12 cellular contexts compared by ENCODE assay signal in the genomic region with DNA sequence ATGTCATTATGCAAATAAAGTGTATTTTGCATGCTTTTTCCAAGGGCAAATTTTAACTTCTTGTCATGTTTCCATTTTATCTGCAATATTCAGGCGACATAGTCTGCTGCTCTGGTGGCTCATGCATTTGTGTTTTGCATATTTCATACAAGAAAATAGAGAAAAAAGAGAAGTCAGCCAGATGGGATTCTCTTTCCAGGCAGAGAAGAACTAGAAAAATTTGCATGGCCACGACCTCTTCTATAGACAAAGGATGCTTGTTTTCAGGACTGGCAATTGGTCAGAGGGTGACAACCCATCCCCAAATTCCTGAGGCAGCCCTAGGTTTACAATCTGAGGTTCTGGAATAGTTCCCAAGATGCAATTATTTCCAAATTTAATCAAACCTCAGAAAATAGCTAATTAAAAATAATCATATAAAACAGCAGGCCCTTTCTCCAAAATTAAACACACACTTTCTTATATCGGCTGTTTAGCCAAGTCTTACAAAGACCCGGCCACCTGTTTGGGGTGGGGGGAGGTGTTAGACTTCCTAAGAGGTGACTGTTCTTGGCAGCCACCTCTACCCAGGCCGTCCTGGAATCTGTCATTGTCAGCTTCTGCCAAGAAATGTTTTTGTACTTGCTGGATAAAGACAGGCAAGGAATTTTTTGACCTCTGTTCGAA. TPM values are rescaled to one million over a fixed set of nuclear protein-coding genes. Genes with fewer than 3 reads are reported as not detected.
DNase-seq lines count a peak whose midpoint lies in the region; ATAC-seq and TF ChIP-seq lines count a peak whose summit lies in the region.
"Had no signal": no experiment of that assay in that cellular context is flagged by ENCODE, and none has a peak within 500 bp of the region (broad histone marks: within the 10 kb centered on the region; RNA-seq: fewer than 3 reads in every experiment).

No MANE protein-coding gene starts in this region.

- DNase-seq in MCF 10A (ENCODE audit: unreplicated experiment) (no peak), mammary epithelial cell (no peak), IMR-90 (no peak), astrocyte of the hippocampus (ENCODE audit: low read depth, low spot score) (peak; percentile 69), adrenal gland (no peak), inferior parietal cortex (ENCODE audit: extremely low spot score) (no peak)
- no peak for DNase-seq in stimulated activated naive CD4-positive, alpha-beta T cell treated with Interleukin-2 at 50 U/mL for 16 hours (lab: John Stamatoyannopoulos, UW)
- DNase-seq: NCI-H226; stimulated activated CD4-positive, alpha-beta T cell treated with anti-CD3 and anti-CD28 coated beads, Interleukin-4, amount 100 ng/mL, for 4 hours; WERI-Rb-1 had no signal

- H3K27me3 ChIP-seq in mammary epithelial cell (ENCODE audit: insufficient read depth, low read length) (no peaks in the 10 kb centered on the region), IMR-90 (ENCODE audit: control insufficient read depth, insufficient read depth, low read length) (no peaks in the 10 kb centered on the region; the same call in 1 of the 2 replicates), adrenal gland (no peaks in the 10 kb centered on the region)

- H3K4ac ChIP-seq in IMR-90 (ENCODE audit: low read depth, low read length): no peak overlapping the region

- no peaks in the 10 kb centered on the region for H3K27me3 Mint-ChIP-seq in MCF 10A (ENCODE audit: insufficient read depth, unreplicated experiment)
- no peaks in the 10 kb centered on the region for H3K27me3 Mint-ChIP-seq in stimulated activated memory B cell treated with anti-CD40 and anti-IgM and Interleukin-4, amounts not matched to agents 10 μg/mL and 1 μg/mL and 100 μg/mL, for 72 hours

- WGBS in mammary epithelial cell (ENCODE audit: low coverage, missing lambda C conversion rate): 2% methylated on average over 6 of the region's 6 CpGs
- WGBS in IMR-90 (ENCODE audit: extremely low coverage in 2 of 2, insufficient read length in 1 of 2), 2 experiments: no CpG with 5 or more reads among the region's 6 CpGs
- 35 to 48% (median 43%) methylated on average over 6 of the region's 6 CpGs for WGBS in adrenal gland, 4 donors

- H3K27ac ChIP-seq in mammary epithelial cell (ENCODE audit: insufficient read depth, low read depth, low read length) (no peak overlapping the region), IMR-90 (ENCODE audit: insufficient read depth, low read length) (no peak overlapping the region), adrenal gland (no peak overlapping the region)
- H3K27ac ChIP-seq: C4-2B, WERI-Rb-1 had no signal

- H3K4me3 ChIP-seq in mammary epithelial cell (replicated peaks in 1 of 3; ENCODE audit: insufficient read depth in 1 of 3, low read depth in 2 of 3, low read length in 3 of 3): no peak overlapping the region
- H3K4me3 ChIP-seq in IMR-90 (ENCODE audit: insufficient read depth, low read depth, low read length): no peak overlapping the region
- H3K4me3 ChIP-seq in adrenal gland: no peak overlapping the region

- H3K36me3 Mint-ChIP-seq in MCF 10A (ENCODE audit: insufficient read depth, unreplicated experiment): no peaks in the 10 kb centered on the region
- no peaks in the 10 kb centered on the region for H3K36me3 Mint-ChIP-seq in stimulated activated memory B cell treated with anti-CD40 and anti-IgM and Interleukin-4, amounts not matched to agents 10 μg/mL and 1 μg/mL and 100 μg/mL, for 72 hours

- H3K27ac Mint-ChIP-seq in MCF 10A (ENCODE audit: low read depth, unreplicated experiment): peak overlapping the region; percentile 7
- H3K27ac Mint-ChIP-seq in stimulated activated memory B cell treated with anti-CD40 and anti-IgM and Interleukin-4, amounts not matched to agents 10 μg/mL and 1 μg/mL and 100 μg/mL, for 72 hours: peak overlapping the region; percentile 58

- H3K18ac ChIP-seq in IMR-90 (ENCODE audit: low read depth, low read length): no peak overlapping the region

- in situ Hi-C loops in mammary epithelial cell (cut with MboI; ENCODE audit: low sequenced_read_pairs in 2 of 2) (no loop called here), IMR-90 (cut with MboI; ENCODE audit: low sequenced_read_pairs) (no loop called here)

- H2AFZ ChIP-seq in mammary epithelial cell (ENCODE audit: low read depth, low read length) (no peak overlapping the region), IMR-90 (replicated peaks; ENCODE audit: low read length, poor library complexity) (no peak overlapping the region)

- no peak overlapping the region for H4K91ac ChIP-seq in IMR-90 (ENCODE audit: insufficient read depth, low read depth, low read length)

- no peak overlapping the region for H4K5ac ChIP-seq in IMR-90 (ENCODE audit: low read depth, low read length)

- H2BK5ac ChIP-seq in IMR-90 (ENCODE audit: low read depth, low read length, poor library complexity, severe bottlenecking): no peak overlapping the region

- no peak overlapping the region for H3K14ac ChIP-seq in IMR-90 (replicated peaks; ENCODE audit: low read depth, low read length)

- H2AK9ac ChIP-seq in IMR-90 (replicated peaks; ENCODE audit: low read depth, low read length, poor library complexity): no peak overlapping the region

- H4K8ac ChIP-seq in IMR-90 (ENCODE audit: low read depth in 2 of 2, low read length in 2 of 2): no peak overlapping the region

- TF ChIP-seq POLR2A in IMR-90 (IDR thresholded peaks at IDR 0.05; ENCODE audit: low read depth, low read length) (no peak), adrenal gland (IDR thresholded peaks at IDR 0.05) (no peak)

- no peak overlapping the region for H2BK20ac ChIP-seq in IMR-90 (ENCODE audit: low read depth, low read length)

- no peak for TF ChIP-seq RAD21 in IMR-90 (IDR thresholded peaks at IDR 0.05; ENCODE audit: low read length)

- POLR2A ChIA-PET in MCF 10A (lab: Yijun Ruan, JAX) (interaction anchor here (0.8 to 3.2 kb wide), 4 partner anchors 17 to 44 kb away, joined by 3 to 21 read pairs (median 6); a partner anchor contains a TSS), IMR-90 (lab: Charles Lee; ENCODE audit: unreplicated experiment) (no interaction called here)

- H3K23ac ChIP-seq in IMR-90 (ENCODE audit: low read depth, low read length): no peak overlapping the region

- BruUV-seq in MCF 10A (replicated peaks; lab: Mats Ljungman, UMichigan): no TSS peak
- no TSS peak for BruUV-seq in mammary epithelial cell (replicated peaks; lab: Mats Ljungman, UMichigan)
- BruUV-seq in IMR-90 (replicated peaks; lab: Mats Ljungman, UMichigan): no TSS peak

- H3K36me3 ChIP-seq in mammary epithelial cell (ENCODE audit: insufficient read depth, low read length): no peaks in the 10 kb centered on the region
- no peaks in the 10 kb centered on the region for H3K36me3 ChIP-seq in IMR-90 (ENCODE audit: control insufficient read depth, insufficient read depth, low read length)
- no peaks in the 10 kb centered on the region for H3K36me3 ChIP-seq in adrenal gland (replicated peaks in 1 of 2)
- H3K36me3 ChIP-seq: WERI-Rb-1 had no signal

- H3K9me3 Mint-ChIP-seq in MCF 10A (ENCODE audit: unreplicated experiment): no peaks in the 10 kb centered on the region
- H3K9me3 Mint-ChIP-seq in stimulated activated memory B cell treated with anti-CD40 and anti-IgM and Interleukin-4, amounts not matched to agents 10 μg/mL and 1 μg/mL and 100 μg/mL, for 72 hours: no peaks in the 10 kb centered on the region

- peaks cover 10% of the 10 kb centered on the region for H3K4me1 Mint-ChIP-seq in MCF 10A (ENCODE audit: insufficient read depth, unreplicated experiment)
- H3K4me1 Mint-ChIP-seq in stimulated activated memory B cell treated with anti-CD40 and anti-IgM and Interleukin-4, amounts not matched to agents 10 μg/mL and 1 μg/mL and 100 μg/mL, for 72 hours: peaks cover 32% of the 10 kb centered on the region

- CTCF ChIA-PET in MCF 10A (lab: Yijun Ruan, JAX): interaction anchor here (0.6 to 2.6 kb wide), 4 partner anchors 30 to 437 kb away, joined by 3 to 9 read pairs (median 3); no protein-coding TSS in a partner anchor
- CTCF ChIA-PET in mammary epithelial cell (lab: Charles Lee; ENCODE audit: low non-redundant PET): no interaction called here
- CTCF ChIA-PET in IMR-90 (lab: Yijun Ruan, JAX): no interaction called here

- ATAC-seq in IMR-90 (ENCODE audit: low read depth): peak; percentile 32; the same call in 1 of the 2 replicates
- ATAC-seq in stimulated activated memory B cell treated with anti-CD40 and anti-IgM and Interleukin-4, amounts not matched to agents 10 μg/mL and 1 μg/mL and 100 μg/mL, for 72 hours: peak; percentile 84

- H3K4me2 ChIP-seq in mammary epithelial cell (ENCODE audit: insufficient read depth, low read depth, low read length) (no peak overlapping the region), IMR-90 (ENCODE audit: low read depth, low read length) (no peak overlapping the region)

- no peaks in the 10 kb centered on the region for H3K79me2 ChIP-seq in mammary epithelial cell (ENCODE audit: insufficient read depth, low read length)

- H3K4me1 ChIP-seq in mammary epithelial cell (ENCODE audit: insufficient read depth, low read length) (peaks cover 3% of the 10 kb centered on the region), IMR-90 (ENCODE audit: control insufficient read depth, insufficient read depth, low read length) (no peaks in the 10 kb centered on the region), adrenal gland (replicated peaks in 1 of 2) (peaks cover 19 to 25% of the 10 kb centered on the region in 2 donors)

- no peak overlapping the region for H2BK120ac ChIP-seq in IMR-90 (ENCODE audit: low read depth, low read length)

- dilution Hi-C loops in mammary epithelial cell (cut with HindIII; ENCODE audit: low sequenced_read_pairs) (no loop called here), IMR-90 (cut with HindIII; ENCODE audit: low sequenced_read_pairs, unreplicated experiment) (no loop called here)

- H3K79me1 ChIP-seq in IMR-90 (ENCODE audit: low read depth in 1 of 2, low read length in 2 of 2): no peaks in the 10 kb centered on the region

- H3K9ac ChIP-seq in mammary epithelial cell (ENCODE audit: insufficient read depth, low read length) (no peak overlapping the region), IMR-90 (ENCODE audit: low read depth, low read length) (no peak overlapping the region)

- intact Hi-C loops in MCF 10A (cut with micrococcal nuclease) (no loop called here), mammary epithelial cell (cut with micrococcal nuclease) (no loop called here), IMR-90 (cut with micrococcal nuclease) (no loop called here), adrenal gland (cut with DNase I) (no loop called here)

- H3K4me3 Mint-ChIP-seq in MCF 10A (ENCODE audit: unreplicated experiment): peak overlapping the region; percentile 35
- peak overlapping the region; percentile 71 for H3K4me3 Mint-ChIP-seq in stimulated activated memory B cell treated with anti-CD40 and anti-IgM and Interleukin-4, amounts not matched to agents 10 μg/mL and 1 μg/mL and 100 μg/mL, for 72 hours

- no peaks in the 10 kb centered on the region for H4K20me1 ChIP-seq in mammary epithelial cell (ENCODE audit: insufficient read depth, low read length)
- H4K20me1 ChIP-seq in IMR-90 (ENCODE audit: insufficient read depth, low read length): no peaks in the 10 kb centered on the region

- no peak overlapping the region for H3K56ac ChIP-seq in IMR-90 (ENCODE audit: extremely low read depth, insufficient read depth, low read length)

- no peaks in the 10 kb centered on the region for H3K9me3 ChIP-seq in mammary epithelial cell (replicated peaks; ENCODE audit: insufficient read depth, low read length)
- no peaks in the 10 kb centered on the region for H3K9me3 ChIP-seq in IMR-90 (ENCODE audit: control insufficient read depth, insufficient read depth, low read length)
- no peaks in the 10 kb centered on the region for H3K9me3 ChIP-seq in adrenal gland (replicated peaks in 1 of 3)

- no peak overlapping the region for H2AK5ac ChIP-seq in IMR-90 (ENCODE audit: low read depth, low read length)

- no peaks in the 10 kb centered on the region for H3K9me1 ChIP-seq in IMR-90 (ENCODE audit: insufficient read depth, low read length)

- H2BK15ac ChIP-seq in IMR-90 (ENCODE audit: low read depth, low read length): no peak overlapping the region

- TF ChIP-seq CTCF in MCF 10A (IDR thresholded peaks at IDR 0.05; ENCODE audit: unreplicated experiment) (no peak), mammary epithelial cell (conservative IDR thresholded peaks at IDR 0.05 in 1 of 2, IDR thresholded peaks at IDR 0.05 in 1 of 2; ENCODE audit: extremely low read depth in 1 of 2, insufficient read depth in 1 of 2, low read depth in 1 of 2, low read length in 2 of 2) (no peak), IMR-90 (conservative IDR thresholded peaks at IDR 0.05; ENCODE audit: low read depth, low read length) (no peak), adrenal gland (IDR thresholded peaks at IDR 0.05) (no peak)

RNA-seq across cellular contexts. Expression of a gene that starts 20.6 kb away (rescaled TPM):
- total RNA-seq in MCF 10A (2022) (18.5 and 23.3 TPM in 2 replicates), mammary epithelial cell (10 to 100 TPM; 23.7 to 29.1 TPM), IMR-90 (2012; rRNA removed) (8.2 and 13.6 TPM in 2 replicates), adrenal gland (10 to 100 TPM; 13.3 to 42.0 (median 26.9) TPM)
- polyA plus RNA-seq in mammary epithelial cell (15.1 TPM), IMR-90 (2012; rRNA removed) (10.6 and 11.2 TPM in 2 replicates), adrenal gland (10 to 100 TPM in 1 of 3 donors, 1 to 10 TPM in 2; 6.4 to 30.1 (median 6.5) TPM)
- 71.3 TPM for polyA minus RNA-seq in mammary epithelial cell
- 1.0 and 1.9 TPM in 2 replicates for polyA plus RNA-seq in IMR-90 (2012; cell fraction: cytosol; rRNA removed)
- polyA plus RNA-seq in IMR-90 (2012; cell fraction: nucleus; rRNA removed; ENCODE audit: low replicate concordance): 5.8 and 43.5 TPM in 2 replicates
